8 cellular contexts compared by ENCODE assay signal in the genomic region with DNA sequence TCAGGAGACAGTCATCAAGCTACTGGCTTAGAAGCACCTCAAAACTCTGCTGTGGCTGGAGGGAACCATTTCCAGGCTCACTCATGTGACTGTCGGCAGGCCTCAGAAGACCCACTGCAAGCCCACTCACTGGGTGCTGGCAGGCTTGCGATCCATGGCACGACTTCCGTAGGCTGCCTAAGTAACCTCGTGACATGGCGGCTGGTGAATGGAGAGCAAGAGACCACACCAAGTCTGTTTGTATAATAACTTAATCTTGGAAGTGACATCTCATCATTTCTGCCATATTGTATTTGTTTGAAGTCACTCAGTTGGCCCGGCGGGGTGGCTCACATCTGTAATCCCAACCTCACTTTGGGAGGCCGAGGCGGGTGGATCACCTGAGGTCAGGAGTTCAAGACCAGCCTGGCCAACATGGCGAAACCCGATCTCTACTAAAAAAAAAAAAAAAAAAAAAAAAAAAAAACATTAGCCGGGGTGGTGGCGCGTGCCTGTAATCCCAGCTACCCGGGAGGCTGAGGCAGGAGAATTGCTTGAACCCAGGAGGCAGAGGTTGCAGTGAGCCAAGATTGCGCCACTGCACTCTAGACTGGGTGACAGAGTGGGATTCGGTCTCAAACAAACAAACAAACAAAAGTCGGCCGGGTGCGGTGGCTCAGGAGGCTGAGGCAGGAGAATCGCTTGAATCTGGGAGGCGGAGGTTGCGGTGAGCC. TPM values are rescaled to one million over a fixed set of nuclear protein-coding genes. Genes with fewer than 3 reads are reported as not detected.
"Had no signal": no experiment of that assay in that cellular context is flagged by ENCODE, and none has a peak within 500 bp of the region (broad histone marks: within the 10 kb centered on the region; RNA-seq: fewer than 3 reads in every experiment).

No MANE protein-coding gene starts in this region.

RNA-seq across cellular contexts. Expression of a gene that starts 55.8 kb away (rescaled TPM):
- total RNA-seq: activated B cell treated with CpG ODN at 0.5 μM for 24 hours; activated CD4-positive, alpha-beta memory T cell treated with anti-CD3 and anti-CD28 coated beads for 36 hours; activated CD4-positive, alpha-beta T cell treated with anti-CD3 and anti-CD28 coated beads for 36 hours; activated CD4-positive, alpha-beta T cell treated with anti-CD3 and anti-CD28 coated beads, Interleukin-2, amount 10 ng/mL, durations not matched to agents 24 days and 14 days; activated CD8-positive, alpha-beta T cell treated with anti-CD3 and anti-CD28 coated beads, Interleukin-2, amount 10 ng/mL, durations not matched to agents 7 days and 5 days; activated T-helper 17 cell treated with anti-CD3 and anti-CD28 coated beads, Interleukin-2, amount 50 U/mL, for 72 hours; epithelial cell of proximal tubule; T-helper 17 cell had no signal
